9 cellular contexts compared by ENCODE assay signal in the genomic region with DNA sequence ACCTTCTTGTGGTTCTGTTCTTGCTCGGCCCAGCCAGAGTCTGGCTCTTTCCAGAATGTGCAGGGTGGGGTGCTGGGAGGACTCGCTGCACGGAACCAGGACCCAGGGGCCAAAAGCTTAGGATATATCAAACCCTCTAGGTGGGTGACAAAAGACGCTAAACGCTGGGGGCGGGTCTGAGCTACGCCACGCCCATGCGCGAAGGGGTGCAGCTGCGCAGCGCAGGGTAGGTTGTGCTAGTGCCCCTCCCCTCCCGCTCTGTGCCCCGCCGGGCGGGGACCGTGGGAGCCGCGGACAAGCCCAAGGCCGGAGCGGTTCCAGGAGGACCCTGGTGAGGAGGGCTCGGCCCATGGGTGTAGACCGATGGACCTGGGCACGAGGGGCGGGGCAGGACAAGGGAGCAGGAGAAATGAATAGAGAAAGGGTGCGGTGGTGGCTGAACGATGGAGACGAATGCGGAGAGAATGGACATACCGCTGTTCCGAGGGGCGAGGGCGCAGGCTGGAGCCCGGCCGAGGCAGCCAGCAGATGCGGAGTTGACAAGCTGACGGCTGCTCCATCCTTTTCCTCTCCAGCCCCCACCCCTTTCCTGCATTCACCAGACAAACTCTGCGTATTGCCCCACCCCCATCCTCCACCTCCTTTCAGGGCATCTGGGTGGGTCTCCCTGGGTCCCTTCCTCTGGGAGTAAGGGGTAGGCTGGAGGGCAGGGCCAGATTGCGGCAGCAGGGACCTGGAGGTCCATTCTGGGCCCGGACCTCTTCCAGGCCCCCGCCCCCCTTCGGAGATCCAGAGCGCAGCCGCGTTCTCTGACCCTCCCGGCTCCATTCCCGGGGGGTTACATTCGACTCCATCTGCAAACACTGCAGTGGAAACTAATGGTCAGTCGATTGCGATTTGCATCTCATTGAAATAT. TPM values are rescaled to one million over a fixed set of nuclear protein-coding genes. Genes with fewer than 3 reads are reported as not detected.
DNase-seq lines count a peak whose midpoint lies in the region; ATAC-seq and TF ChIP-seq lines count a peak whose summit lies in the region.
"Had no signal": no experiment of that assay in that cellular context is flagged by ENCODE, and none has a peak within 500 bp of the region (broad histone marks: within the 10 kb centered on the region; RNA-seq: fewer than 3 reads in every experiment).

A gene with protein sequence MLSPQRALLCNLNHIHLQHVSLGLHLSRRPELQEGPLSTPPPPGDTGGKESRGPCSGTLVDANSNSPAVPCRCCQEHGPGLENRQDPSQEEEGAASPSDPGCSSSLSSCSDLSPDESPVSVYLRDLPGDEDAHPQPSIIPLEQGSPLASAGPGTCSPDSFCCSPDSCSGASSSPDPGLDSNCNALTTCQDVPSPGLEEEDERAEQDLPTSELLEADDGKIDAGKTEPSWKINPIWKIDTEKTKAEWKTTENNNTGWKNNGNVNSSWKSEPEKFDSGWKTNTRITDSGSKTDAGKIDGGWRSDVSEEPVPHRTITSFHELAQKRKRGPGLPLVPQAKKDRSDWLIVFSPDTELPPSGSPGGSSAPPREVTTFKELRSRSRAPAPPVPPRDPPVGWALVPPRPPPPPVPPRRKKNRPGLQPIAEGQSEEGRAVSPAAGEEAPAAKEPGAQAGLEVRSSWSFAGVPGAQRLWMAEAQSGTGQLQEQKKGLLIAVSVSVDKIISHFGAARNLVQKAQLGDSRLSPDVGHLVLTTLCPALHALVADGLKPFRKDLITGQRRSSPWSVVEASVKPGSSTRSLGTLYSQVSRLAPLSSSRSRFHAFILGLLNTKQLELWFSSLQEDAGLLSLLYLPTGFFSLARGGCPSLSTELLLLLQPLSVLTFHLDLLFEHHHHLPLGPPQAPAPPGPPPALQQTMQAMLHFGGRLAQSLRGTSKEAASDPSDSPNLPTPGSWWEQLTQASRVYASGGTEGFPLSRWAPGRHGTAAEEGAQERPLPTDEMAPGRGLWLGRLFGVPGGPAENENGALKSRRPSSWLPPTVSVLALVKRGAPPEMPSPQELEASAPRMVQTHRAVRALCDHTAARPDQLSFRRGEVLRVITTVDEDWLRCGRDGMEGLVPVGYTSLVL (plus strand): TSS at position 234 of the 916 bp plus-strand sequence. CDS start 880 bp downstream, outside the sequence.

- H3K9me3 Mint-ChIP-seq in CD4-positive, CD25-positive, alpha-beta regulatory T cell: no peaks in the 10 kb centered on the region

- H3K9me3 ChIP-seq in CD4-positive, CD25-positive, alpha-beta regulatory T cell (ENCODE audit: control insufficient read depth in 2 of 2, low read length in 2 of 2): no peaks in the 10 kb centered on the region
- H3K9me3 ChIP-seq: HAP-1 had no signal

- H3K4me3 Mint-ChIP-seq in CD4-positive, CD25-positive, alpha-beta regulatory T cell: peak within 1 kb of the TSS; percentile 76 to 89 (median 85)

- peak; percentile 16 for ATAC-seq in CD4-positive, CD25-positive, alpha-beta regulatory T cell (ENCODE audit: low read depth in 2 of 2)
- no peak for ATAC-seq in GM21526 (IDR thresholded peaks at IDR 0.05; ENCODE audit: low FRiP score, unreplicated experiment)

- peaks cover 0 to 32% (median 7%) of the 10 kb centered on the region in 4 donors for H3K4me1 Mint-ChIP-seq in CD4-positive, CD25-positive, alpha-beta regulatory T cell

- DNase-seq in CD4-positive, CD25-positive, alpha-beta regulatory T cell: peak; percentile 59 to 78 (median 60)
- DNase-seq in NCI-H146 (lab: John Stamatoyannopoulos, UW): peak; percentile 58
- peak; percentile 30 to 62 for DNase-seq in activated CD4-positive, alpha-beta T cell treated with anti-CD3 and anti-CD28 coated beads, Interleukin-2, amount 50 U/mL, for 24 hours (ENCODE audit: low read depth in 1 of 2, low spot score in 1 of 2)
- DNase-seq in coronary artery (ENCODE audit: low spot score): peak; percentile 91
- peak; percentile 85 for DNase-seq in stimulated activated CD4-positive, alpha-beta T cell treated with anti-CD3 and anti-CD28 coated beads, Interleukin-15, amount 100 ng/mL, for 24 hours
- DNase-seq in NCI-H774 (lab: John Stamatoyannopoulos, UW): no peak

- no peaks in the 10 kb centered on the region for H3K27me3 Mint-ChIP-seq in CD4-positive, CD25-positive, alpha-beta regulatory T cell

- H3K27me3 ChIP-seq in CD4-positive, CD25-positive, alpha-beta regulatory T cell (ENCODE audit: control insufficient read depth, insufficient read depth, low read length): no peaks in the 10 kb centered on the region
- H3K27me3 ChIP-seq in layer of hippocampus (ENCODE audit: control insufficient read depth, insufficient read depth, low read length): no peaks in the 10 kb centered on the region

- peaks cover 3% of the 10 kb centered on the region for H3K36me3 Mint-ChIP-seq in CD4-positive, CD25-positive, alpha-beta regulatory T cell

- no peak within 1 kb of the TSS for H3K27ac ChIP-seq in CD4-positive, CD25-positive, alpha-beta regulatory T cell (ENCODE audit: insufficient read depth, low read length, poor library complexity, severe bottlenecking)
- peak within 1 kb of the TSS; percentile 98 to 99 for H3K27ac ChIP-seq in coronary artery
- H3K27ac ChIP-seq in layer of hippocampus (ENCODE audit: low read depth, low read length): peak within 1 kb of the TSS; percentile 85

- TF ChIP-seq CTCF in coronary artery (IDR thresholded peaks at IDR 0.05): no peak

- no peaks in the 10 kb centered on the region for H3K36me3 ChIP-seq in CD4-positive, CD25-positive, alpha-beta regulatory T cell (ENCODE audit: control insufficient read depth, insufficient read depth, low read length)

- H3K4me1 ChIP-seq in CD4-positive, CD25-positive, alpha-beta regulatory T cell (ENCODE audit: control insufficient read depth, insufficient read depth, low read length, poor library complexity, severe bottlenecking): peaks cover 37% of the 10 kb centered on the region

- H3K27ac Mint-ChIP-seq in CD4-positive, CD25-positive, alpha-beta regulatory T cell: peak within 1 kb of the TSS in 2 of 3 donors; percentile 29 to 46

- H3K4me3 ChIP-seq in CD4-positive, CD25-positive, alpha-beta regulatory T cell (ENCODE audit: low read depth, low read length): no peak within 1 kb of the TSS
- H3K4me3 ChIP-seq in coronary artery: peak within 1 kb of the TSS; percentile 87
- H3K4me3 ChIP-seq: HAP-1 had no signal

RNA-seq across cellular contexts. Expression of the gene that starts here (rescaled TPM):
- total RNA-seq in CD4-positive, CD25-positive, alpha-beta regulatory T cell: 12.4 TPM
- polyA plus RNA-seq in CD4-positive, CD25-positive, alpha-beta regulatory T cell: 10 to 100 TPM in 1 of 4 donors, 1 to 10 TPM in 3; 7.1 to 10.0 (median 8.8) TPM
